Comparison of ENCODE assay signal across 9 cellular contexts in genomic region chr6:80742481-80742880, GRCh38.
A peak's percentile ranks its signal among the peaks of the same experiment; 100 is the strongest.
DNase-seq lines count a peak whose midpoint lies in the region; ATAC-seq, FAIRE-seq and TF ChIP-seq lines count a peak whose summit lies in the region.
"Had no signal": no experiment of that assay in that cellular context is flagged by ENCODE, and none has a peak within 500 bp of the region (broad histone marks: within the 10 kb centered on the region; RNA-seq: fewer than 3 reads in every experiment).

No MANE protein-coding gene starts in this region.

- TF ChIP-seq CTCF in CD14-positive monocyte (IDR thresholded peaks at IDR 0.05) (peak; percentile 8), HEK293 (tag by site-specific recombination; IDR thresholded peaks at IDR 0.05) (peak; percentile 37), RWPE2 (IDR thresholded peaks at IDR 0.05; ENCODE audit: poor library complexity, severe bottlenecking) (peak; percentile 58)

- intact Hi-C loops in CD14-positive monocyte (cut with micrococcal nuclease), result no loop called here

- H3K27ac ChIP-seq in HEK293 (ENCODE audit: extremely low read depth, low read depth, low read length) (no peak overlapping the region), RWPE2 (ENCODE audit: poor library complexity, severe bottlenecking) (no peak overlapping the region)

- DNase-seq in CD14-positive monocyte (ENCODE audit: low spot score) (no peak), RWPE2 (ENCODE audit: low spot score) (no peak), SIG-M5 (lab: John Stamatoyannopoulos, UW) (no peak)
- DNase-seq in stimulated activated CD8-positive, alpha-beta memory T cell treated with anti-CD3 and anti-CD28 coated beads, Interleukin-4, amount 100 ng/mL, for 48 hours, result no peak
- no peak for DNase-seq in central memory CD4-positive, alpha-beta T cell

- no peaks in the 10 kb centered on the region for H3K4me1 Mint-ChIP-seq in CD14-positive monocyte
- H3K4me1 Mint-ChIP-seq: central memory CD8-positive, alpha-beta T cell had no signal

- H3K4me3 ChIP-seq in HEK293 (ENCODE audit: low read depth, low read length), result no peak overlapping the region
- no peak overlapping the region for H3K4me3 ChIP-seq in RWPE2 (ENCODE audit: severe bottlenecking)

- H3K36me3 Mint-ChIP-seq in CD14-positive monocyte, result no peaks in the 10 kb centered on the region

- H3K9me3 ChIP-seq in HEK293 (ENCODE audit: control insufficient read depth, insufficient read depth, low read depth, low read length) (no peaks in the 10 kb centered on the region), RWPE2 (ENCODE audit: severe bottlenecking) (no peaks in the 10 kb centered on the region)

- peak; percentile 38; the same call in 1 of the 3 replicates for ATAC-seq in RWPE2 (ENCODE audit: low read depth)
- ATAC-seq in activated CD4-positive, CD25-positive, alpha-beta regulatory T cell treated with anti-CD3 and anti-CD28 coated beads, Interleukin-2, amount 50 U/mL, for 24 hours, result no peak

- no peak overlapping the region for H3K27ac Mint-ChIP-seq in CD14-positive monocyte

- POLR2A ChIA-PET in HEK293 (lab: Yijun Ruan, JAX), result no interaction called here

- H3K4me3 Mint-ChIP-seq in CD14-positive monocyte, result no peak overlapping the region
- H3K4me3 Mint-ChIP-seq: central memory CD8-positive, alpha-beta T cell had no signal

- CTCF ChIA-PET in HEK293 (lab: Yijun Ruan, JAX), result interaction anchor here (0.6 to 1.0 kb wide), 9 partner anchors 16 to 1501 kb away, joined by 3 read pairs; no protein-coding TSS in a partner anchor

- peaks cover 0 to 2% (median 0%) of the 10 kb centered on the region in 3 donors for H3K27me3 Mint-ChIP-seq in CD14-positive monocyte (ENCODE audit: low read depth in 3 of 3)
- H3K27me3 Mint-ChIP-seq: central memory CD8-positive, alpha-beta T cell had no signal

- no peaks in the 10 kb centered on the region for H3K36me3 ChIP-seq in HEK293 (ENCODE audit: control insufficient read depth in 2 of 2, insufficient read depth in 1 of 2, low read length in 2 of 2)
- H3K36me3 ChIP-seq in RWPE2 (ENCODE audit: low read depth), result no peaks in the 10 kb centered on the region

- H3K9me3 Mint-ChIP-seq in CD14-positive monocyte, result peaks cover 0 to 4% (median 3%) of the 10 kb centered on the region in 7 donors

- FAIRE-seq in islet of Langerhans (lab: Jason Lieb, UNC), result peak; percentile 92

- H3K27me3 ChIP-seq in RWPE2 (ENCODE audit: insufficient read depth, poor library complexity, severe bottlenecking), result no peaks in the 10 kb centered on the region

- no peaks in the 10 kb centered on the region for H3K4me1 ChIP-seq in HEK293 (ENCODE audit: control insufficient read depth, insufficient read depth, low read length)
- no peaks in the 10 kb centered on the region for H3K4me1 ChIP-seq in RWPE2 (ENCODE audit: insufficient read depth, poor library complexity, severe bottlenecking)

TF ChIP-seq in HEK293, 187 proteins besides CTCF, POLR2A, EP300 and RAD21:
- TF ChIP-seq TSHZ1 (tag by site-specific recombination; IDR thresholded peaks at IDR 0.05; ENCODE audit: borderline replicate concordance), result no peak
- TF ChIP-seq ZNF654 (tag by site-specific recombination; IDR thresholded peaks at IDR 0.05; ENCODE audit: low read depth), result peak; percentile 36

Comparison
In these comparisons a context has a peak if more than half of its experiments do, and no peak if none do; other contexts are left out.
1. CTCF ChIP-seq: peak in every context shown above with its lines; median percentile 58 in RWPE2; 37 in HEK293; 8 in CD14-positive monocyte.